14 cellular contexts compared by ENCODE assay signal in genomic region chr2:73832905-73833304, GRCh38. TPM values are rescaled to one million over a fixed set of nuclear protein-coding genes. Genes with fewer than 3 reads are reported as not detected.
DNase-seq lines count a peak whose midpoint lies in the region; ATAC-seq and TF ChIP-seq lines count a peak whose summit lies in the region.
"Had no signal": no experiment of that assay in that cellular context is flagged by ENCODE, and none has a peak within 500 bp of the region (broad histone marks: within the 10 kb centered on the region; RNA-seq: fewer than 3 reads in every experiment).

No MANE protein-coding gene starts in this region.

- TF ChIP-seq POLR2A in breast epithelium (IDR thresholded peaks at IDR 0.05) (no peak), esophagus muscularis mucosa (IDR thresholded peaks at IDR 0.05; ENCODE audit: low read depth) (no peak), transverse colon (IDR thresholded peaks at IDR 0.05) (peak; percentile 42)

- peaks cover 37% of the 10 kb centered on the region for H3K4me1 Mint-ChIP-seq in MCF 10A (ENCODE audit: insufficient read depth, unreplicated experiment)

- H3K27me3 Mint-ChIP-seq in MCF 10A (ENCODE audit: insufficient read depth, unreplicated experiment), result no peaks in the 10 kb centered on the region

- H3K36me3 Mint-ChIP-seq in MCF 10A (ENCODE audit: insufficient read depth, unreplicated experiment), result peaks cover 43% of the 10 kb centered on the region

- no peak overlapping the region for H2AFZ ChIP-seq in OCI-LY7 (ENCODE audit: low read length)

- ATAC-seq in HG03442 (IDR thresholded peaks at IDR 0.05; ENCODE audit: unreplicated experiment) (no peak), GM19351 (IDR thresholded peaks at IDR 0.05; ENCODE audit: unreplicated experiment) (no peak)

- H3K4me3 Mint-ChIP-seq in MCF 10A (ENCODE audit: unreplicated experiment), result no peak overlapping the region

- 0 out of 2 replicates have a peak overlapping the region, but pooled peaks have one; percentile 11 for H3K4me2 ChIP-seq in OCI-LY7 (ENCODE audit: low read length)

- H4K20me1 ChIP-seq in OCI-LY7 (ENCODE audit: insufficient read depth, low read length), result peaks cover 9% of the 10 kb centered on the region; the same call in 1 of the 2 replicates

- no peaks in the 10 kb centered on the region for H3K27me3 ChIP-seq in breast epithelium
- no peaks in the 10 kb centered on the region for H3K27me3 ChIP-seq in esophagus muscularis mucosa
- H3K27me3 ChIP-seq in transverse colon, result no peaks in the 10 kb centered on the region

- no peak for TF ChIP-seq CTCF in MCF 10A (IDR thresholded peaks at IDR 0.05; ENCODE audit: unreplicated experiment)
- TF ChIP-seq CTCF in breast epithelium (IDR thresholded peaks at IDR 0.05), result no peak
- TF ChIP-seq CTCF in OCI-LY7 (conservative IDR thresholded peaks at IDR 0.05; ENCODE audit: low read length), result no peak
- TF ChIP-seq CTCF in esophagus muscularis mucosa (IDR thresholded peaks at IDR 0.05), result no peak
- no peak for TF ChIP-seq CTCF in transverse colon (IDR thresholded peaks at IDR 0.05)

- H3K36me3 ChIP-seq in breast epithelium, result no peaks in the 10 kb centered on the region
- H3K36me3 ChIP-seq in OCI-LY7 (ENCODE audit: insufficient read depth, low read length), result peaks cover 56% of the 10 kb centered on the region
- H3K36me3 ChIP-seq in esophagus muscularis mucosa, result peaks cover 0 to 45% (median 17%) of the 10 kb centered on the region in 4 donors
- peaks cover 0 to 20% (median 0%) of the 10 kb centered on the region in 4 donors for H3K36me3 ChIP-seq in transverse colon

- intact Hi-C loops in MCF 10A (cut with micrococcal nuclease), result loop anchor here (5.0 kb wide), 1 partner anchor 169 kb away; no protein-coding TSS in a partner anchor
- intact Hi-C loops in breast epithelium (cut with DNase I; ENCODE audit: low total_unique reads), result no loop called here
- intact Hi-C loops in OCI-LY7 (cut with micrococcal nuclease; ENCODE audit: unreplicated experiment), result no loop called here
- intact Hi-C loops in esophagus muscularis mucosa (cut with DNase I), result no loop called here
- intact Hi-C loops in transverse colon (cut with DNase I; ENCODE audit: low total_unique reads), result loop anchor here (10.0 kb wide), 1 partner anchor 62 kb away; the partner anchor contains the start of gene ACTG2

- in situ Hi-C loops in transverse colon (cut with MboI; ENCODE audit: low pct_ligation_motif_present in 1 of 4, low pct_unique_long_range_greater_than_20kb in 1 of 4, low sequenced_read_pairs in 3 of 4), result loop anchor here in 3 of 4 donors (25.0 kb wide), 2 partner anchors 154 to 304 kb away; partner anchors contain the start of genes BOLA3 (in 2 of the 3) and TET3 (in 1 of the 3)

- TF ChIP-seq EP300 in esophagus muscularis mucosa (IDR thresholded peaks at IDR 0.05) (no peak), transverse colon (IDR thresholded peaks at IDR 0.05; ENCODE audit: low read depth) (peak; percentile 45)

- DNase-seq in MCF 10A (ENCODE audit: unreplicated experiment) (peak; percentile 35), breast epithelium (ENCODE audit: low spot score in 2 of 2) (no peak), OCI-LY7 (ENCODE audit: low spot score) (peak; percentile 23), esophagus muscularis mucosa (ENCODE audit: extremely low spot score) (no peak), transverse colon (no peak), NK-92 (lab: John Stamatoyannopoulos, UW; ENCODE audit: unreplicated experiment) (no peak)
- DNase-seq: Caco-2; foreskin melanocyte; GOT3; NCI-H774; stimulated activated CD4-positive, alpha-beta T cell treated with anti-CD3 and anti-CD28 coated beads, Interleukin-2, amount 100 ng/mL, for 24 hours had no signal

- no peak overlapping the region for H3K4me3 ChIP-seq in breast epithelium
- no peak overlapping the region for H3K4me3 ChIP-seq in OCI-LY7 (ENCODE audit: low read depth, low read length, poor library complexity, severe bottlenecking)
- no peak overlapping the region for H3K4me3 ChIP-seq in esophagus muscularis mucosa
- no peak overlapping the region for H3K4me3 ChIP-seq in transverse colon

- no peaks in the 10 kb centered on the region for H3K9me3 ChIP-seq in breast epithelium
- H3K9me3 ChIP-seq in OCI-LY7 (ENCODE audit: low read length), result 0 out of 2 replicates have a peak, but pooled peaks cover 4% of the 10 kb centered on the region
- no peaks in the 10 kb centered on the region for H3K9me3 ChIP-seq in esophagus muscularis mucosa
- H3K9me3 ChIP-seq in transverse colon, result no peaks in the 10 kb centered on the region
- H3K9me3 ChIP-seq: Caco-2 had no signal

- POLR2A ChIA-PET in MCF 10A (lab: Yijun Ruan, JAX), result interaction anchor here (0.9 kb wide), 1 partner anchor 94 kb away, joined by 3 read pairs; the partner anchor contains the start of gene DGUOK
- POLR2A ChIA-PET in OCI-LY7 (lab: Charles Lee), result interaction anchor here (0.6 to 1.3 kb wide), 3 partner anchors 13 to 346 kb away, joined by 3 to 8 read pairs (median 5); partner anchors contain the start of gene MOB1A

- H3K4me1 ChIP-seq in breast epithelium (no peaks in the 10 kb centered on the region), OCI-LY7 (ENCODE audit: insufficient read depth, low read length, poor library complexity, severe bottlenecking) (peaks cover 22% of the 10 kb centered on the region), esophagus muscularis mucosa (peaks cover 9 to 65% (median 63%) of the 10 kb centered on the region in 4 donors), transverse colon (peaks cover 4 to 42% (median 15%) of the 10 kb centered on the region in 4 donors)
- H3K4me1 ChIP-seq: Caco-2 had no signal

- H3K27ac ChIP-seq in breast epithelium (no peak overlapping the region), OCI-LY7 (ENCODE audit: low read depth, low read length, poor library complexity, severe bottlenecking) (no peak overlapping the region), esophagus muscularis mucosa (replicated peaks in 1 of 4) (peak overlapping the region; percentile 51 to 98 (median 94)), transverse colon (peak overlapping the region; percentile 24 to 95 (median 50))
- H3K27ac ChIP-seq: HL-60 had no signal

- H3K9me2 ChIP-seq in OCI-LY7 (ENCODE audit: insufficient read depth, low read length), result no peaks in the 10 kb centered on the region

- CTCF ChIA-PET in MCF 10A (lab: Yijun Ruan, JAX), result interaction anchor here (1.0 to 1.3 kb wide), 3 partner anchors 106 to 318 kb away, joined by 3 to 4 read pairs (median 4); no protein-coding TSS in a partner anchor
- CTCF ChIA-PET in OCI-LY7 (lab: Charles Lee; ENCODE audit: unreplicated experiment), result interaction anchor here (0.5 kb wide), 1 partner anchor 200 kb away, joined by 4 read pairs; no protein-coding TSS in a partner anchor

- H3K27ac Mint-ChIP-seq in MCF 10A (ENCODE audit: low read depth, unreplicated experiment), result no peak overlapping the region

- no peaks in the 10 kb centered on the region for H3K9me3 Mint-ChIP-seq in MCF 10A (ENCODE audit: unreplicated experiment)

- BruUV-seq in MCF 10A (replicated peaks; lab: Mats Ljungman, UMichigan) (no TSS peak), OCI-LY7 (replicated peaks; lab: Mats Ljungman, UMichigan) (no TSS peak)

- H3K79me2 ChIP-seq in OCI-LY7 (ENCODE audit: insufficient read depth, low read depth, low read length), result peaks cover 12% of the 10 kb centered on the region; the same call in 1 of the 2 replicates

RNA-seq across cellular contexts. Expression of gene STAMBP, which starts 4.1 kb away (rescaled TPM):
- total RNA-seq in MCF 10A (2022) (64.9 and 66.3 TPM in 2 replicates), breast epithelium (10 to 100 TPM; 26.1 to 32.5 (median 32.4) TPM), OCI-LY7 (2022) (43.7 and 49.0 TPM in 2 replicates), esophagus muscularis mucosa (10 to 100 TPM; 32.3 to 73.8 (median 34.1) TPM), transverse colon (1,000 to 10,000 TPM in 1 of 4 donors, 10 to 100 TPM in 3; 22.7 to 1,127 (median 37.3) TPM)
- total RNA-seq in OCI-LY7 (2014; rRNA removed; shearing (Covaris generic)), result 23.4 and 27.2 TPM in 2 replicates

RNA-seq across cellular contexts. Expression of gene C2orf78, which starts 48.9 kb away (rescaled TPM):
- total RNA-seq in MCF 10A (2022) (not detected in 2 replicates), breast epithelium (not detected), OCI-LY7 (2022) (not detected in 2 replicates), esophagus muscularis mucosa (not detected), transverse colon (not detected)
- total RNA-seq in OCI-LY7 (2014; rRNA removed; shearing (Covaris generic)), result not detected in 2 replicates
- total RNA-seq: Caco-2 had no signal

RNA-seq across cellular contexts. Expression of gene DUSP11, which starts 53.0 kb away (rescaled TPM):
- total RNA-seq in MCF 10A (2022) (45.0 and 46.3 TPM in 2 replicates), breast epithelium (10 to 100 TPM; 28.8 to 49.9 (median 36.1) TPM), OCI-LY7 (2022) (25.0 and 28.1 TPM in 2 replicates), esophagus muscularis mucosa (10 to 100 TPM; 15.2 to 22.4 (median 18.7) TPM), transverse colon (10 to 100 TPM in 3 of 4 donors, 1 to 10 TPM in 1; 9.2 to 35.2 (median 30.8) TPM)
- total RNA-seq in OCI-LY7 (2014; rRNA removed; shearing (Covaris generic)), result 33.9 and 40.9 TPM in 2 replicates

RNA-seq across cellular contexts. Expression of gene ACTG2, which starts 59.9 kb away (rescaled TPM):
- not detected in 2 replicates for total RNA-seq in MCF 10A (2022)
- 100 to 1,000 TPM in 1 of 3 donors, 10 to 100 TPM in 1, 1 to 10 TPM in 1; 3.8 to 108 (median 54.6) TPM for total RNA-seq in breast epithelium
- total RNA-seq in OCI-LY7 (2014; rRNA removed; shearing (Covaris generic)), result not detected in 2 replicates
- not detected in 2 replicates for total RNA-seq in OCI-LY7 (2022)
- 1,000 to 10,000 TPM; 4,013 to 8,538 (median 5,633) TPM for total RNA-seq in esophagus muscularis mucosa
- total RNA-seq in transverse colon, result 1,000 to 10,000 TPM in 1 of 4 donors, 100 to 1,000 TPM in 3; 394 to 3,499 (median 729) TPM

Comparison
In these comparisons a context has a peak if more than half of its experiments do, and no peak if none do; other contexts are left out.
1. DNase-seq: peak in MCF 10A (single experiment) and OCI-LY7 (single experiment); none in breast epithelium (0 of 2), esophagus muscularis mucosa (single experiment), transverse colon (single experiment) and NK-92 (single experiment).
2. intact Hi-C loops: an anchor here in MCF 10A (5.0 kb wide) and transverse colon (10.0 kb wide); none called in breast epithelium, OCI-LY7 and esophagus muscularis mucosa.
3. H3K27ac ChIP-seq: peak in esophagus muscularis mucosa (4 of 4) and transverse colon (4 of 4); none in breast epithelium (0 of 2) and OCI-LY7 (single experiment).